In the genomic region with DNA sequence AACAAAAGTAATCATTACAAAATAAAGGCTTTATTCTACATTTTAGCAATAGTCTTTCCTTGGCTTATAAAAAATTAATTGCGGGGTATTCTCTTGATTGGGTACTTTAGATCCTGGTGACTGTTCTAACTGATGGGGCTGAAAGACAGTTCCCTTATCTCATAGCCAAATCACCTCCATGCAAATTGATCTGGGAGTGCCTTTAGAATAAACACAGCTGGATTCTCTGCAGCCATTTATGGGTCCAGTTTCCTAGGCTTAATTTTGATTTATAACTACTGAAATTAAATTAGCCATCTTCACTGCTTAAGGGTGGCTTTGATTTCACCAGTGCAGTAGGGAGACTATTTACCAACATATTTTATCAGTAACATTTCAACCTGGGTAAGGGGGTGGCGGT, we compare ENCODE assay signal across 28 cellular contexts.
"Had no signal": no experiment of that assay in that cellular context is flagged by ENCODE, and none has a peak within 500 bp of the region (broad histone marks: within the 10 kb centered on the region; RNA-seq: fewer than 3 reads in every experiment).

No MANE protein-coding gene starts in this region.

- H3K4me1 ChIP-seq: gastrocnemius medialis, parathyroid adenoma, right lobe of liver, suprapubic skin, transverse colon, upper lobe of right lung, uterus had no signal

- H3K4me2 ChIP-seq: neural progenitor cell had no signal

- H3K9ac ChIP-seq: neural progenitor cell, parathyroid adenoma had no signal

- H3K4me1 Mint-ChIP-seq: endodermal cell; memory B cell; naive B cell; nephron; stimulated activated naive CD8-positive, alpha-beta T cell treated with anti-CD3 and anti-CD28 coated beads, Interleukin-15, amount 100 ng/mL, for 72 hours had no signal

- H3K79me2 ChIP-seq: parathyroid adenoma had no signal

- H3K27ac Mint-ChIP-seq: dendritic cell treated with granulocyte-macrophage colony-stimulating factor and Interleukin-4, amounts not matched to agents 40 ng/mL and 50 ng/mL, for 4 days; endodermal cell; memory B cell; mesothelial cell of epicardium; naive B cell; nephron; neural progenitor cell; progenitor cell of endocrine pancreas; stimulated activated naive CD8-positive, alpha-beta T cell treated with anti-CD3 and anti-CD28 coated beads, Interleukin-15, amount 100 ng/mL, for 72 hours had no signal

- H3K4me3 ChIP-seq: gastrocnemius medialis, lung, mucosa of descending colon, neural progenitor cell, right lobe of liver, suprapubic skin, transverse colon, upper lobe of right lung, uterus had no signal

- H3K9me3 Mint-ChIP-seq: endodermal cell, neural progenitor cell had no signal

- H3K4me3 Mint-ChIP-seq: dendritic cell treated with granulocyte-macrophage colony-stimulating factor and Interleukin-4, amounts not matched to agents 40 ng/mL and 50 ng/mL, for 4 days; endodermal cell; memory B cell; mesothelial cell of epicardium; naive B cell; nephron; neural progenitor cell; stimulated activated naive CD8-positive, alpha-beta T cell treated with anti-CD3 and anti-CD28 coated beads, Interleukin-15, amount 100 ng/mL, for 72 hours had no signal

- H3K27me3 Mint-ChIP-seq: dendritic cell treated with granulocyte-macrophage colony-stimulating factor and Interleukin-4, amounts not matched to agents 40 ng/mL and 50 ng/mL, for 4 days; memory B cell; naive B cell; progenitor cell of endocrine pancreas; stimulated activated naive CD8-positive, alpha-beta T cell treated with anti-CD3 and anti-CD28 coated beads, Interleukin-15, amount 100 ng/mL, for 72 hours had no signal

- H3K9me3 ChIP-seq: gastrocnemius medialis, mucosa of descending colon, right lobe of liver, suprapubic skin, transverse colon, upper lobe of right lung, uterus had no signal

- H3K36me3 ChIP-seq: gastrocnemius medialis, neural progenitor cell, right lobe of liver, suprapubic skin, transverse colon, upper lobe of right lung, uterus had no signal

- DNase-seq: effector CD8-positive, alpha-beta T cell; endodermal cell; foreskin fibroblast; gastrocnemius medialis; head of caudate nucleus; mucosa of descending colon; naive B cell; right lobe of liver; small intestine; stimulated activated CD4-positive, alpha-beta T cell treated with anti-CD3 and anti-CD28 coated beads, Interleukin-15, amount 100 ng/mL, for 24 hours; stimulated activated CD4-positive, alpha-beta T cell treated with anti-CD3 and anti-CD28 coated beads, Interleukin-2, amount 100 ng/mL, for 48 hours; stimulated activated naive CD4-positive, alpha-beta T cell; stimulated activated naive CD8-positive, alpha-beta T cell treated with anti-CD3 and anti-CD28 coated beads, Interleukin-15, amount 100 ng/mL, for 72 hours; transverse colon; upper lobe of right lung; uterus had no signal

- ATAC-seq: esophagus mucosa; gastrocnemius medialis; left lobe of liver; mucosa of descending colon; right lobe of liver; stimulated activated naive CD8-positive, alpha-beta T cell treated with anti-CD3 and anti-CD28 coated beads, Interleukin-15, amount 100 ng/mL, for 72 hours; upper lobe of right lung had no signal

- H3K36me3 Mint-ChIP-seq: memory B cell, naive B cell, neural progenitor cell had no signal

- H3K27me3 ChIP-seq: gastrocnemius medialis, neural progenitor cell, right lobe of liver, suprapubic skin, transverse colon, upper lobe of right lung, uterus had no signal

- H3K27ac ChIP-seq: epithelial cell of prostate, gastrocnemius medialis, neural progenitor cell, parathyroid adenoma, right lobe of liver, suprapubic skin, transverse colon, upper lobe of right lung, uterus had no signal
